In genomic region chr20:51767018-51767866, GRCh38 we compare ENCODE assay signal across 8 cellular contexts. TPM values are rescaled to one million over a fixed set of nuclear protein-coding genes. Genes with fewer than 3 reads are reported as not detected.
A peak's percentile ranks its signal among the peaks of the same experiment; 100 is the strongest.
DNase-seq lines count a peak whose midpoint lies in the region; ATAC-seq and TF ChIP-seq lines count a peak whose summit lies in the region.

No MANE protein-coding gene starts in this region.

- TF ChIP-seq CTCF in AG09319 (IDR thresholded peaks at IDR 0.05; ENCODE audit: low read depth, low read length) (peak; percentile 26; the same call in 1 of the 2 replicates), gastroesophageal sphincter (IDR thresholded peaks at IDR 0.05) (peak in 3 of 4 experiments; percentile 19 to 35 (median 30)), nephron (IDR thresholded peaks at IDR 0.05; ENCODE audit: unreplicated experiment in 3 of 3) (peak; percentile 34 to 56 (median 51))

- no peak overlapping the region for H3K27ac Mint-ChIP-seq in activated T-helper 2 cell treated with anti-CD3 and anti-CD28 coated beads, Interferon-gamma antibody, Interleukin-2, Interleukin-4, amounts not matched to agents 10 μg/mL and 5 μg/mL and 100 μg/mL, durations not matched to agents 14 hours and 24 hours and 36 hours
- H3K27ac Mint-ChIP-seq in nephron, result peak overlapping the region in 2 of 3 experiments; percentile 64 to 82

- H3K4me1 Mint-ChIP-seq in activated T-helper 2 cell treated with anti-CD3 and anti-CD28 coated beads, Interferon-gamma antibody, Interleukin-2, Interleukin-4, amounts not matched to agents 10 μg/mL and 5 μg/mL and 100 μg/mL, durations not matched to agents 14 hours and 24 hours and 36 hours (ENCODE audit: low read depth), result peaks cover 7% of the 10 kb centered on the region
- no peaks in the 10 kb centered on the region for H3K4me1 Mint-ChIP-seq in nephron

- peaks cover 33% of the 10 kb centered on the region for H3K27me3 Mint-ChIP-seq in activated T-helper 2 cell treated with anti-CD3 and anti-CD28 coated beads, Interferon-gamma antibody, Interleukin-2, Interleukin-4, amounts not matched to agents 10 μg/mL and 5 μg/mL and 100 μg/mL, durations not matched to agents 14 hours and 24 hours and 36 hours (ENCODE audit: low read depth)
- H3K27me3 Mint-ChIP-seq in nephron (ENCODE audit: low read depth), result peaks cover 4% of the 10 kb centered on the region

- H3K27ac ChIP-seq in gastroesophageal sphincter (peak overlapping the region in 3 of 4 donors; percentile 83 to 86 (median 83)), substantia nigra (ENCODE audit: low read depth, low read length, poor library complexity, severe bottlenecking) (peak overlapping the region; percentile 70)

- TF ChIP-seq POLR2A in gastroesophageal sphincter (IDR thresholded peaks at IDR 0.05), result no peak

- H3K4me3 ChIP-seq in H7 (ENCODE audit: insufficient read depth, low read depth, low read length), result peak overlapping the region; percentile 60
- peak overlapping the region; percentile 79 to 86 for H3K4me3 ChIP-seq in gastroesophageal sphincter

- peaks cover 0 to 33% (median 0%) of the 10 kb centered on the region in 3 donors for H3K4me1 ChIP-seq in gastroesophageal sphincter

- 0 to 22% methylated on average over 1 to 2 of the region's 60 CpGs for WGBS in gastroesophageal sphincter (ENCODE audit: low coverage in 1 of 2), 2 donors

- no peaks in the 10 kb centered on the region for H3K36me3 ChIP-seq in H7 (replicated peaks; ENCODE audit: control insufficient read depth, insufficient read depth, low read length)
- H3K36me3 ChIP-seq in gastroesophageal sphincter, result no peaks in the 10 kb centered on the region

- peaks cover 10% of the 10 kb centered on the region for H3K27me3 ChIP-seq in H7 (ENCODE audit: control insufficient read depth, insufficient read depth, low read length)
- no peaks in the 10 kb centered on the region for H3K27me3 ChIP-seq in gastroesophageal sphincter

- H3K4me3 Mint-ChIP-seq in activated T-helper 2 cell treated with anti-CD3 and anti-CD28 coated beads, Interferon-gamma antibody, Interleukin-2, Interleukin-4, amounts not matched to agents 10 μg/mL and 5 μg/mL and 100 μg/mL, durations not matched to agents 14 hours and 24 hours and 36 hours (ENCODE audit: low read depth), result peak overlapping the region; percentile 65
- H3K4me3 Mint-ChIP-seq in nephron, result peak overlapping the region; percentile 89 to 90 (median 90)

- no peaks in the 10 kb centered on the region for H3K36me3 Mint-ChIP-seq in activated T-helper 2 cell treated with anti-CD3 and anti-CD28 coated beads, Interferon-gamma antibody, Interleukin-2, Interleukin-4, amounts not matched to agents 10 μg/mL and 5 μg/mL and 100 μg/mL, durations not matched to agents 14 hours and 24 hours and 36 hours (ENCODE audit: low read depth)
- no peaks in the 10 kb centered on the region for H3K36me3 Mint-ChIP-seq in nephron (ENCODE audit: low read depth)

- DNase-seq in AG09319 (ENCODE audit: extremely low read depth, low read depth) (no peak), H7 (peak; percentile 94), NCI-H526 (lab: John Stamatoyannopoulos, UW) (peak; percentile 90 to 98), substantia nigra (lab: John Stamatoyannopoulos, UW) (peak in 39 of 49 donors; percentile 9 to 94 (median 51))
- peak; percentile 44 for DNase-seq in activated T-helper 2 cell treated with anti-CD3 and anti-CD28 coated beads, Interferon-gamma antibody, Interleukin-2, Interleukin-4, amounts not matched to agents 10 μg/mL and 5 μg/mL and 100 μg/mL, durations not matched to agents 14 hours and 24 hours and 36 hours (ENCODE audit: low spot score)

- ATAC-seq in gastroesophageal sphincter (peak; percentile 82), HG02642 (IDR thresholded peaks at IDR 0.05; ENCODE audit: poor library complexity, unreplicated experiment) (no peak)

- H3K9me3 ChIP-seq in gastroesophageal sphincter, result no peaks in the 10 kb centered on the region

- H3K9me3 Mint-ChIP-seq in activated T-helper 2 cell treated with anti-CD3 and anti-CD28 coated beads, Interferon-gamma antibody, Interleukin-2, Interleukin-4, amounts not matched to agents 10 μg/mL and 5 μg/mL and 100 μg/mL, durations not matched to agents 14 hours and 24 hours and 36 hours, result no peaks in the 10 kb centered on the region
- H3K9me3 Mint-ChIP-seq in nephron, result no peaks in the 10 kb centered on the region

- intact Hi-C loops in activated T-helper 2 cell treated with anti-CD3 and anti-CD28 coated beads, Interferon-gamma antibody, Interleukin-2, Interleukin-4, amounts not matched to agents 10 μg/mL and 5 μg/mL and 100 μg/mL, durations not matched to agents 14 hours and 24 hours and 36 hours (cut with micrococcal nuclease), result loop anchor here (1.0 to 5.0 kb wide), 4 partner anchors 35 to 70 kb away; partner anchors contain the start of gene SALL4

- TF ChIP-seq EP300 in gastroesophageal sphincter (IDR thresholded peaks at IDR 0.05), result no peak

RNA-seq across cellular contexts. Expression of gene ATP9A, which starts 0.9 kb away (rescaled TPM):
- 1.6 and 2.1 TPM in 2 replicates for total RNA-seq in H7 (2014; rRNA removed; shearing (Covaris generic))
- total RNA-seq in activated T-helper 2 cell treated with anti-CD3 and anti-CD28 coated beads, Interferon-gamma antibody, Interleukin-2, Interleukin-4, amounts not matched to agents 10 μg/mL and 5 μg/mL and 100 μg/mL, durations not matched to agents 14 hours and 24 hours and 36 hours, result 22.1 and 22.7 TPM in 2 replicates
- 10 to 100 TPM; 49.3 to 80.2 (median 57.7) TPM for total RNA-seq in gastroesophageal sphincter

RNA-seq across cellular contexts. Expression of gene SALL4, which starts 35.1 kb away (rescaled TPM):
- 127 and 134 TPM in 2 replicates for total RNA-seq in H7 (2014; rRNA removed; shearing (Covaris generic))
- total RNA-seq in activated T-helper 2 cell treated with anti-CD3 and anti-CD28 coated beads, Interferon-gamma antibody, Interleukin-2, Interleukin-4, amounts not matched to agents 10 μg/mL and 5 μg/mL and 100 μg/mL, durations not matched to agents 14 hours and 24 hours and 36 hours, result 1.8 and 2.3 TPM in 2 replicates
- total RNA-seq in gastroesophageal sphincter, result not detected

Comparison
In these comparisons a context has a peak if more than half of its experiments do, and no peak if none do; other contexts are left out.
1. RNA of gene SALL4, which starts 35.1 kb away (total RNA-seq): 127 to 134 TPM in H7; 1.8 to 2.3 TPM in activated T-helper 2 cell treated with anti-CD3 and anti-CD28 coated beads, Interferon-gamma antibody, Interleukin-2, Interleukin-4, amounts not matched to agents 10 μg/mL and 5 μg/mL and 100 μg/mL, durations not matched to agents 14 hours and 24 hours and 36 hours and not detected in gastroesophageal sphincter; every median in the first group is over 10 times any median in the second.
2. Peak in every context shown above with its lines, with median percentiles within 50 percentile points of each other: CTCF ChIP-seq.